ENCODE assay signal across 9 cellular contexts in the genomic region with DNA sequence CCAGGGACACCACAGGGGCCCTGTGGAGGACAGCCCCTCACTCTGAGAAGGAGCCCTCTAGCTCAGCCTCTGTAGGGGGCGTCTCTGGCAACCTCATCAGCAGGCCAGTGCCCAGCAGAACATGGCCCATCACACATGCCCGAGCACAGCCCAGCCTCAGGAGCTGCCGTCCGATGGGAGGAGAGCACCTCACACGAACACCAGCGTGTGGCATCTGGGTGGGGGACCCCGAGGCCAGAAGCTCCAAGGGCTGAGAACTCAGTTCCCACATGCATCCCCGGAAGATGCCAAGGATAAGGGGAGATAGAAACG. TPM values are rescaled to one million over a fixed set of nuclear protein-coding genes. Genes with fewer than 3 reads are reported as not detected.
DNase-seq lines count a peak whose midpoint lies in the region; ATAC-seq and TF ChIP-seq lines count a peak whose summit lies in the region.
"Had no signal": no experiment of that assay in that cellular context is flagged by ENCODE, and none has a peak within 500 bp of the region (broad histone marks: within the 10 kb centered on the region; RNA-seq: fewer than 3 reads in every experiment).

No MANE protein-coding gene starts in this region.

- H3K27me3 ChIP-seq in right atrium auricular region (no peaks in the 10 kb centered on the region), vagina (no peaks in the 10 kb centered on the region)

- H3K36me3 Mint-ChIP-seq in nephron (ENCODE audit: low read depth) = peaks cover 3% of the 10 kb centered on the region
- peaks cover 16 to 42% of the 10 kb centered on the region in 2 donors for H3K36me3 Mint-ChIP-seq in stimulated activated naive B cell treated with anti-CD40 and anti-IgM and Interleukin-4, amounts not matched to agents 10 μg/mL and 1 μg/mL and 100 μg/mL, for 72 hours

- H3K4me1 Mint-ChIP-seq in nephron = peaks cover 61% of the 10 kb centered on the region
- H3K4me1 Mint-ChIP-seq in stimulated activated naive B cell treated with anti-CD40 and anti-IgM and Interleukin-4, amounts not matched to agents 10 μg/mL and 1 μg/mL and 100 μg/mL, for 72 hours = peaks cover 28 to 66% of the 10 kb centered on the region in 2 donors

- no peak for TF ChIP-seq POLR2A in vagina (IDR thresholded peaks at IDR 0.05)

- no peak for DNase-seq in right atrium auricular region (ENCODE audit: low spot score)
- DNase-seq in Right ventricle myocardium superior = no peak
- DNase-seq in vagina (ENCODE audit: extremely low spot score in 2 of 2) = no peak
- no peak for DNase-seq in sciatic nerve (ENCODE audit: low spot score)
- DNase-seq in stimulated activated naive B cell treated with anti-CD40 and anti-IgM and Interleukin-4, amounts not matched to agents 10 μg/mL and 1 μg/mL and 100 μg/mL, for 72 hours = no peak
- DNase-seq: KBM-7 had no signal

- no peaks in the 10 kb centered on the region for H3K36me3 ChIP-seq in right atrium auricular region
- no peaks in the 10 kb centered on the region for H3K36me3 ChIP-seq in vagina

- no peak overlapping the region for H3K4me3 ChIP-seq in right atrium auricular region
- H3K4me3 ChIP-seq in vagina = no peak overlapping the region

- peak overlapping the region; percentile 12 to 84 for H3K27ac ChIP-seq in right atrium auricular region
- peak overlapping the region; percentile 77 for H3K27ac ChIP-seq in vagina

- H3K9me3 ChIP-seq in right atrium auricular region (no peaks in the 10 kb centered on the region), vagina (no peaks in the 10 kb centered on the region)

- no peaks in the 10 kb centered on the region for H3K9me3 Mint-ChIP-seq in nephron
- no peaks in the 10 kb centered on the region for H3K9me3 Mint-ChIP-seq in stimulated activated naive B cell treated with anti-CD40 and anti-IgM and Interleukin-4, amounts not matched to agents 10 μg/mL and 1 μg/mL and 100 μg/mL, for 72 hours
- H3K9me3 Mint-ChIP-seq: naive thymus-derived CD8-positive, alpha-beta T cell had no signal

- H3K4me1 ChIP-seq in right atrium auricular region (peaks cover 0 to 64% of the 10 kb centered on the region in 2 donors), vagina (peaks cover 84% of the 10 kb centered on the region)

- H3K27me3 Mint-ChIP-seq in nephron (ENCODE audit: low read depth) = no peaks in the 10 kb centered on the region
- H3K27me3 Mint-ChIP-seq in stimulated activated naive B cell treated with anti-CD40 and anti-IgM and Interleukin-4, amounts not matched to agents 10 μg/mL and 1 μg/mL and 100 μg/mL, for 72 hours = no peaks in the 10 kb centered on the region
- H3K27me3 Mint-ChIP-seq: naive thymus-derived CD8-positive, alpha-beta T cell had no signal

- ATAC-seq in Right ventricle myocardium superior (ENCODE audit: poor library complexity) (no peak), sciatic nerve (no peak)
- no peak for ATAC-seq in stimulated activated naive B cell treated with anti-CD40 and anti-IgM and Interleukin-4, amounts not matched to agents 10 μg/mL and 1 μg/mL and 100 μg/mL, for 72 hours (replicated peaks)
- ATAC-seq: naive thymus-derived CD8-positive, alpha-beta T cell; Panc1 had no signal

- intact Hi-C loops in Right ventricle myocardium superior (cut with DNase I) = no loop called here
- intact Hi-C loops in vagina (cut with DNase I) = no loop called here
- intact Hi-C loops in sciatic nerve (cut with DNase I) = no loop called here

- peak overlapping the region; percentile 67 to 96 (median 87) for H3K27ac Mint-ChIP-seq in nephron
- H3K27ac Mint-ChIP-seq in stimulated activated naive B cell treated with anti-CD40 and anti-IgM and Interleukin-4, amounts not matched to agents 10 μg/mL and 1 μg/mL and 100 μg/mL, for 72 hours = no peak overlapping the region

- H3K4me3 Mint-ChIP-seq in nephron = peak overlapping the region; percentile 36 to 42 (median 37)
- no peak overlapping the region for H3K4me3 Mint-ChIP-seq in stimulated activated naive B cell treated with anti-CD40 and anti-IgM and Interleukin-4, amounts not matched to agents 10 μg/mL and 1 μg/mL and 100 μg/mL, for 72 hours

- TF ChIP-seq CTCF in right atrium auricular region (IDR thresholded peaks at IDR 0.05) = no peak
- no peak for TF ChIP-seq CTCF in nephron (IDR thresholded peaks at IDR 0.05; ENCODE audit: unreplicated experiment in 3 of 3)
- no peak for TF ChIP-seq CTCF in vagina (IDR thresholded peaks at IDR 0.05)

RNA-seq across cellular contexts. Expression of a gene that starts 11.3 kb away (rescaled TPM):
- total RNA-seq in right atrium auricular region = 10 to 100 TPM; 17.5 to 31.9 TPM
- 18.6 TPM for total RNA-seq in Right ventricle myocardium superior
- 65.6 TPM for total RNA-seq in vagina
- total RNA-seq in sciatic nerve = 71.8 TPM

RNA-seq across cellular contexts. Expression of a gene that starts 13.4 kb away (rescaled TPM):
- total RNA-seq in right atrium auricular region = 1 to 10 TPM; 2.6 to 5.0 TPM
- total RNA-seq in Right ventricle myocardium superior = 5.4 TPM
- total RNA-seq in vagina = 21.4 TPM
- 8.0 TPM for total RNA-seq in sciatic nerve

RNA-seq across cellular contexts. Expression of a gene that starts 45.7 kb away (rescaled TPM):
- total RNA-seq in right atrium auricular region (1 to 10 TPM; 6.2 to 7.3 TPM), Right ventricle myocardium superior (16.6 TPM), vagina (10.1 TPM), sciatic nerve (13.1 TPM)

RNA-seq across cellular contexts. Expression of a gene that starts 50.4 kb away (rescaled TPM):
- 10 to 100 TPM in 1 of 2 donors, 1 to 10 TPM in 1; 4.8 to 11.8 TPM for total RNA-seq in right atrium auricular region
- 1.6 TPM for total RNA-seq in Right ventricle myocardium superior
- 29.2 TPM for total RNA-seq in vagina
- total RNA-seq in sciatic nerve = 3.7 TPM

Comparison
In these comparisons a context has a peak if more than half of its experiments do, and no peak if none do; other contexts are left out.
1. H3K4me3 Mint-ChIP-seq: peak in nephron (3 of 3); none in stimulated activated naive B cell treated with anti-CD40 and anti-IgM and Interleukin-4, amounts not matched to agents 10 μg/mL and 1 μg/mL and 100 μg/mL, for 72 hours (0 of 2).